ENCODE assay signal across 23 cellular contexts in the genomic region with DNA sequence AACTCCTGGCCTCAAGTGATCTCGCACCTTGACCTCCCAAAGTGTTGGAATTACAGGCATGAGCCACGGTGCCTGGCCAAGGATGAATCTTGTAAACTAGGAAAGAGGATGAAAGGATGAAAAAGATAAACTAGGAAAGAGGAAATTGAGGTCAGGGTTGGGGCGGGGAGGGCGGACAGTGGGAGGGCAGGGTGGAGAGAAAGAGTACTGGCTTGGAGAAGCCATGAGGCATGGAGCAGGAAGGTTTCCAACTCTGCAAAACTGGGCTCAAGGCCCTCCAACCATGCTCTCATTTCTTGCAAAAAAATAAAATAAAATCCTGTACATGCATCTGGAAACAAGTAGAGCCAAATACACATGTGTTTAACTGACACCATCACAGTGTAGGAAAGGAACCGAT.
"Had no signal": no experiment of that assay in that cellular context is flagged by ENCODE, and none has a peak within 500 bp of the region (broad histone marks: within the 10 kb centered on the region; RNA-seq: fewer than 3 reads in every experiment).

No MANE protein-coding gene starts in this region.

- DNase-seq: activated B cell treated with CpG ODN at 0.5 μM for 24 hours; activated CD4-positive, alpha-beta T cell treated with anti-CD3 and anti-CD28 coated beads, Interleukin-2, amount 50 U/mL, for 1 hour; activated CD8-positive, alpha-beta memory T cell treated with anti-CD3 and anti-CD28 coated beads, Interleukin-2, amount 10 ng/mL, durations not matched to agents 7 days and 5 days; activated CD8-positive, alpha-beta T cell treated with anti-CD3 and anti-CD28 coated beads, Interleukin-2, amount 10 ng/mL, durations not matched to agents 7 days and 5 days; activated T-cell treated with anti-CD3 and anti-CD28 coated beads, Interleukin-2, amount 50 U/mL, for 48 hours; anterior cingulate cortex; dorsolateral prefrontal cortex; effector memory CD4-positive, alpha-beta T cell; islet precursor cell; left ventricle myocardium inferior; mesendoderm; stimulated activated CD4-positive, alpha-beta T cell treated with anti-CD3 and anti-CD28 coated beads, Interleukin-15, amount 100 ng/mL, for 24 hours; stimulated activated CD4-positive, alpha-beta T cell treated with anti-CD3 and anti-CD28 coated beads, Interleukin-2, amount 100 ng/mL, for 24 hours; stimulated activated naive B cell treated with anti-CD40 and anti-IgM and Interleukin-4, amounts not matched to agents 10 μg/mL and 1 μg/mL and 100 μg/mL, for 72 hours; stomach; thyroid gland; upper lobe of left lung had no signal

- ATAC-seq: activated CD8-positive, alpha-beta memory T cell treated with anti-CD3 and anti-CD28 coated beads, Interleukin-2, amount 10 ng/mL, durations not matched to agents 7 days and 5 days; activated CD8-positive, alpha-beta T cell treated with anti-CD3 and anti-CD28 coated beads, Interleukin-2, amount 10 ng/mL, durations not matched to agents 7 days and 5 days; gastroesophageal sphincter; natural killer cell treated with Interleukin-12 subunit alpha and Interleukin-12 subunit beta and Interleukin-15 and Interleukin-18, amount 100 ng/mL, for 72 hours; stimulated activated naive B cell treated with anti-CD40 and anti-IgM and Interleukin-4, amounts not matched to agents 10 μg/mL and 1 μg/mL and 100 μg/mL, for 72 hours had no signal

- H3K27ac ChIP-seq: coronary artery, dorsolateral prefrontal cortex, gastroesophageal sphincter, hepatocyte, left ventricle myocardium inferior, right atrium auricular region, stomach, thyroid gland, upper lobe of left lung had no signal

- H3K4me1 ChIP-seq: gastroesophageal sphincter, left ventricle myocardium inferior, right atrium auricular region, stomach, thyroid gland, upper lobe of left lung had no signal

- H3K27me3 ChIP-seq: dorsolateral prefrontal cortex, gastroesophageal sphincter, hepatocyte, right atrium auricular region, stomach, thyroid gland, upper lobe of left lung had no signal

- H3K4me3 ChIP-seq: coronary artery, dorsolateral prefrontal cortex, gastroesophageal sphincter, hepatocyte, left ventricle myocardium inferior, lung, right atrium auricular region, stomach, thyroid gland, upper lobe of left lung had no signal

- H3K36me3 ChIP-seq: gastroesophageal sphincter, left ventricle myocardium inferior, right atrium auricular region, stomach, thyroid gland, upper lobe of left lung had no signal

- H3K9me3 ChIP-seq: gastroesophageal sphincter, right atrium auricular region, stomach, thyroid gland, upper lobe of left lung had no signal
